In the genomic region with DNA sequence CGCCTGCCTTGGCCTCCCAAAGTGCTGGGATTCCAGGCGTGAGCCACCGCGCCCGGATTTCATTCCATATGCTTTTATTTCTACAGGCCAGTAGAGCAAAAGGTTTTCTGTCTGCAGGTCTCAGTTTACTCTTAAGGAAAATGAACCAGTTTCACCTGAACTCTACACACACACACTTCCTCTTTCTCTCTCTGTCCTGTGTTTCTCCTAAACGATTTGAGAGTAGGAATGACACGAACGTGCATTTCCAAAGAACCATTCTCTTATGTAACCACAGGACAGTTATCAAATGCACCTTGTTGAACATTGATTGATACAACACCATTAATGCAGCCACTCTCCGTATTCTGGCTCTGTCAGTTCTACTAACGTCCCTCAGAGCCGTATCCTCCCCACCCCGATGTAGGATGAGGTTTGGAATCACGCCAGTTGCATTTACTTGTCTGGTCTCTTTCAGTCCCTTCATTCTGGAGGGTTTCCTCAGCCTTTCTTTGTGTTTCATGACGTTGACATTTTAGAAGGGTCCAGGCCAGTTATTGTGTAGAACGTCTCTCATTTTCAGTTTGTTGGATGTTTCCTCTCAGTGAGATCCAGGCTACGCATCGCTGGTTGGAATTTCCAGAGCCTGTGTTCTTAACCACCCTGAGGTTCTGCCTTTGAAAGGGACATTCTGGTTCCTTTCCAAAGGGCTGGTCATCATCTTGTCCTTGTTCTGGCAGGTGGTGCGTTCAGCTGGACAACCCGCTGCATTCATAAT, we compare ENCODE assay signal across 10 cellular contexts. TPM values are rescaled to one million over a fixed set of nuclear protein-coding genes. Genes with fewer than 3 reads are reported as not detected.
DNase-seq lines count a peak whose midpoint lies in the region; ATAC-seq and TF ChIP-seq lines count a peak whose summit lies in the region.
"Had no signal": no experiment of that assay in that cellular context is flagged by ENCODE, and none has a peak within 500 bp of the region (broad histone marks: within the 10 kb centered on the region; RNA-seq: fewer than 3 reads in every experiment).

No MANE protein-coding gene starts in this region.

- peaks cover 3% of the 10 kb centered on the region for H3K27me3 Mint-ChIP-seq in HFFc6 (ENCODE audit: insufficient read depth)

- no peak overlapping the region for H2BK120ac ChIP-seq in mesenchymal stem cell (ENCODE audit: low read depth, low read length)

- H3K79me1 ChIP-seq in mesenchymal stem cell (replicated peaks; ENCODE audit: low read length, poor library complexity, severe bottlenecking) = peaks cover 36% of the 10 kb centered on the region

- intact Hi-C loops in A673 (cut with micrococcal nuclease; ENCODE audit: unreplicated experiment) = no loop called here

- H4K91ac ChIP-seq in mesenchymal stem cell (ENCODE audit: low read length) = no peak overlapping the region

- H3K4me1 ChIP-seq in A673 (ENCODE audit: insufficient read depth, low read length, poor library complexity, severe bottlenecking) (peaks cover 5% of the 10 kb centered on the region), mesenchymal stem cell (ENCODE audit: control insufficient read depth, insufficient read depth, low read depth, low read length) (peaks cover 22% of the 10 kb centered on the region)

- H3K18ac ChIP-seq in mesenchymal stem cell (ENCODE audit: low read depth in 1 of 2, low read length in 2 of 2) = no peak overlapping the region

- H3K9ac ChIP-seq in mesenchymal stem cell (ENCODE audit: low read length) = no peak overlapping the region

- no peak for ATAC-seq in omental fat pad (ENCODE audit: low FRiP score)

- no peak overlapping the region for H4K8ac ChIP-seq in mesenchymal stem cell (ENCODE audit: low read length)

- H3K27ac ChIP-seq in A673 (ENCODE audit: low read depth, low read length, poor library complexity, severe bottlenecking) = peak overlapping the region; percentile 52
- H3K27ac ChIP-seq in mesenchymal stem cell (ENCODE audit: low read length, poor library complexity, severe bottlenecking) = peak overlapping the region; percentile 56

- no peak overlapping the region for H2AFZ ChIP-seq in mesenchymal stem cell (ENCODE audit: low read depth, low read length)

- no peak overlapping the region for H2BK5ac ChIP-seq in mesenchymal stem cell (ENCODE audit: low read depth, low read length, poor library complexity, severe bottlenecking)

- CTCF ChIA-PET in A673 (lab: Charles Lee) = no interaction called here

- H3K4me1 Mint-ChIP-seq in HFFc6 (ENCODE audit: low read depth) = peaks cover 40% of the 10 kb centered on the region

- H3K27ac Mint-ChIP-seq in HFFc6 = peak overlapping the region; percentile 38; the same call in 1 of the 2 replicates

- WGBS in mesenchymal stem cell = 92% methylated on average over 19 of the region's 19 CpGs

- H3K36me3 ChIP-seq in A673 (ENCODE audit: insufficient read depth, low read length, poor library complexity, severe bottlenecking) (peaks cover 7% of the 10 kb centered on the region), mesenchymal stem cell (ENCODE audit: control insufficient read depth in 1 of 2, insufficient read depth in 2 of 2, low read depth in 1 of 2, low read length in 2 of 2) (peaks cover 9 to 22% of the 10 kb centered on the region in 2 experiments)

- no peak overlapping the region for H2BK15ac ChIP-seq in mesenchymal stem cell (ENCODE audit: low read depth, poor library complexity, severe bottlenecking)

- no peak overlapping the region for H2AK5ac ChIP-seq in mesenchymal stem cell (ENCODE audit: low read length, severe bottlenecking)

- no peak for TF ChIP-seq CTCF in A673 (conservative IDR thresholded peaks at IDR 0.05; ENCODE audit: low read depth, low read length)
- TF ChIP-seq CTCF in HFFc6 (IDR thresholded peaks at IDR 0.05) = no peak
- TF ChIP-seq CTCF in omental fat pad (IDR thresholded peaks at IDR 0.05) = no peak

- no peak overlapping the region for H3K4me3 Mint-ChIP-seq in HFFc6

- H3K4me3 ChIP-seq in A673 (ENCODE audit: low read depth, low read length, poor library complexity, severe bottlenecking) (no peak overlapping the region), mesenchymal stem cell (ENCODE audit: insufficient read depth in 1 of 2, low read depth in 1 of 2, low read length in 2 of 2) (no peak overlapping the region)

- no peaks in the 10 kb centered on the region for H3K9me3 ChIP-seq in A673 (ENCODE audit: low read depth, low read length, poor library complexity, severe bottlenecking)
- no peaks in the 10 kb centered on the region for H3K9me3 ChIP-seq in mesenchymal stem cell (ENCODE audit: control insufficient read depth, low read length)

- no peak overlapping the region for H3K23ac ChIP-seq in mesenchymal stem cell (ENCODE audit: low read length in 2 of 2)

- no TSS peak for BruUV-seq in A673 (replicated peaks; lab: Mats Ljungman, UMichigan)

- H3K14ac ChIP-seq in mesenchymal stem cell (ENCODE audit: low read length in 2 of 2) = no peak overlapping the region

- no peaks in the 10 kb centered on the region for H3K9me3 Mint-ChIP-seq in HFFc6

- DNase-seq in A673 (ENCODE audit: low spot score) (peak; percentile 17), HFFc6 (no peak), astrocyte of the hippocampus (ENCODE audit: low read depth, low spot score) (peak; percentile 79), mesenchymal stem cell (no peak), anterior cingulate cortex (lab: John Stamatoyannopoulos, UW) (no peak), NK-92 (lab: John Stamatoyannopoulos, UW; ENCODE audit: unreplicated experiment) (no peak), omental fat pad (ENCODE audit: low spot score) (no peak), dedifferentiated amniotic fluid mesenchymal stem cell (ENCODE audit: extremely low spot score) (no peak)
- DNase-seq: effector CD8-positive, alpha-beta T cell; KG1 had no signal

- POLR2A ChIA-PET in A673 (lab: Charles Lee; ENCODE audit: low non-redundant PET) = no interaction called here

- H2BK12ac ChIP-seq in mesenchymal stem cell (ENCODE audit: low read length in 2 of 2) = no peak overlapping the region

- no peak overlapping the region for H3K4me2 ChIP-seq in mesenchymal stem cell (ENCODE audit: low read length, poor library complexity, severe bottlenecking)

- H3K27me3 ChIP-seq in A673 (replicated peaks; ENCODE audit: insufficient read depth, low read depth, low read length, poor library complexity) (no peaks in the 10 kb centered on the region), mesenchymal stem cell (ENCODE audit: control insufficient read depth in 1 of 2, insufficient read depth in 1 of 2, low read length in 2 of 2) (no peaks in the 10 kb centered on the region)

- peaks cover 49% of the 10 kb centered on the region for H3K36me3 Mint-ChIP-seq in HFFc6 (ENCODE audit: low read depth)

- no peak overlapping the region for H3K4ac ChIP-seq in mesenchymal stem cell (ENCODE audit: low read depth in 1 of 2, low read length in 2 of 2)

RNA-seq across cellular contexts. Expression of gene BICRA, which starts 36.0 kb away (rescaled TPM):
- total RNA-seq in A673 (2021) = 23.1 and 24.3 TPM in 2 replicates
- 10 to 100 TPM; 11.8 to 16.7 (median 15.5) TPM for total RNA-seq in HFFc6 (2021; fragmentation: NEBNext Ultra II Directional; extraction: Animal tissue kit (Norgen Biotek cat#: 25700))
- 7.9 TPM for polyA plus RNA-seq in mesenchymal stem cell (2013, experiment 1 of 2)
- 7.3 TPM for polyA plus RNA-seq in mesenchymal stem cell (2013, experiment 2 of 2)
- 10 to 100 TPM in 1 of 4 donors, 1 to 10 TPM in 3; 3.2 to 20.3 (median 6.8) TPM for total RNA-seq in omental fat pad

Comparison
In these comparisons a context has a peak if more than half of its experiments do, and no peak if none do; other contexts are left out.
1. DNase-seq: peak in A673 (single experiment) and astrocyte of the hippocampus (single experiment); none in HFFc6 (single experiment), mesenchymal stem cell (single experiment), anterior cingulate cortex (0 of 58), NK-92 (single experiment), omental fat pad (single experiment) and dedifferentiated amniotic fluid mesenchymal stem cell (single experiment).